8 cellular contexts compared by ENCODE assay signal in the genomic region with DNA sequence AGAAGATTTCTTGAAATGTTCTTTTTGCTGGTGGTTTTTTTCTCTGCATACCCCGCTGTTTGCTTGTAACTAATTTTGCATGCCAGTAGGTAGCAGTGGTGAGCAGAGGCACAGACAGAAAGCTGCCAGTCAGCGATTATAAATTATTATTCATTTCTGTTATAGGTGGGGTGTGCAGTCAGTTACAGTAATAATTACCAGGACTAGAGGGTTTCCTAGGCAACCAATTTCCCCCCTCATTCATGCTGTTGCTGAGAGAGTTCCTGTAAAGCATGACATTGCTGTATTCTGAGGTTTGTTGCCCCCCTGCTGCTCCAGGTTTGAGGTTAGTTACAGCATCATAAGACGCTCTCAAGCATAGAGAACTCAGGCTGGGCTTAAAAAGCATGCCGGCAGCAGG.
DNase-seq lines count a peak whose midpoint lies in the region; ATAC-seq and TF ChIP-seq lines count a peak whose summit lies in the region.

No MANE protein-coding gene starts in this region.

- TF ChIP-seq POLR2A in vagina (IDR thresholded peaks at IDR 0.05): no peak

- intact Hi-C loops in vagina (cut with DNase I): no loop called here

- H3K9me3 ChIP-seq in vagina: no peaks in the 10 kb centered on the region

- no peak overlapping the region for H3K27ac ChIP-seq in vagina

- no peak overlapping the region for H3K4me3 ChIP-seq in LNCaP clone FGC (ENCODE audit: low read depth, low read length)
- no peak overlapping the region for H3K4me3 ChIP-seq in vagina

- no peaks in the 10 kb centered on the region for H3K36me3 ChIP-seq in vagina

- H3K27me3 ChIP-seq in vagina: no peaks in the 10 kb centered on the region

- DNase-seq in AG20443 (ENCODE audit: low spot score) (peak; percentile 21), LNCaP clone FGC (ENCODE audit: low read depth) (no peak), dermis microvascular lymphatic vessel endothelial cell (ENCODE audit: low read depth in 2 of 2) (peak; percentile 1 to 5), retina (peak; percentile 66), vagina (ENCODE audit: extremely low spot score in 2 of 2) (no peak), activated gamma-delta T cell treated with Interleukin-2 at 50 U/mL for 16 hours (no peak)

- TF ChIP-seq CTCF in LNCaP clone FGC (IDR thresholded peaks at IDR 0.05; ENCODE audit: control insufficient read depth, extremely low read depth, insufficient read depth) (peak; percentile 72), vagina (IDR thresholded peaks at IDR 0.05) (no peak)

- ATAC-seq in GM18868 (IDR thresholded peaks at IDR 0.05; ENCODE audit: unreplicated experiment) (peak; percentile 88), GM18502 (IDR thresholded peaks at IDR 0.05; ENCODE audit: poor library complexity, unreplicated experiment) (no peak)

- H3K4me1 ChIP-seq in vagina: no peaks in the 10 kb centered on the region

Comparison
In these comparisons a context has a peak if more than half of its experiments do, and no peak if none do; other contexts are left out.
1. DNase-seq: peak in AG20443 (single experiment), dermis microvascular lymphatic vessel endothelial cell (2 of 2) and retina (single experiment); none in LNCaP clone FGC (single experiment), vagina (0 of 2) and activated gamma-delta T cell treated with Interleukin-2 at 50 U/mL for 16 hours (single experiment).